In the genomic region with DNA sequence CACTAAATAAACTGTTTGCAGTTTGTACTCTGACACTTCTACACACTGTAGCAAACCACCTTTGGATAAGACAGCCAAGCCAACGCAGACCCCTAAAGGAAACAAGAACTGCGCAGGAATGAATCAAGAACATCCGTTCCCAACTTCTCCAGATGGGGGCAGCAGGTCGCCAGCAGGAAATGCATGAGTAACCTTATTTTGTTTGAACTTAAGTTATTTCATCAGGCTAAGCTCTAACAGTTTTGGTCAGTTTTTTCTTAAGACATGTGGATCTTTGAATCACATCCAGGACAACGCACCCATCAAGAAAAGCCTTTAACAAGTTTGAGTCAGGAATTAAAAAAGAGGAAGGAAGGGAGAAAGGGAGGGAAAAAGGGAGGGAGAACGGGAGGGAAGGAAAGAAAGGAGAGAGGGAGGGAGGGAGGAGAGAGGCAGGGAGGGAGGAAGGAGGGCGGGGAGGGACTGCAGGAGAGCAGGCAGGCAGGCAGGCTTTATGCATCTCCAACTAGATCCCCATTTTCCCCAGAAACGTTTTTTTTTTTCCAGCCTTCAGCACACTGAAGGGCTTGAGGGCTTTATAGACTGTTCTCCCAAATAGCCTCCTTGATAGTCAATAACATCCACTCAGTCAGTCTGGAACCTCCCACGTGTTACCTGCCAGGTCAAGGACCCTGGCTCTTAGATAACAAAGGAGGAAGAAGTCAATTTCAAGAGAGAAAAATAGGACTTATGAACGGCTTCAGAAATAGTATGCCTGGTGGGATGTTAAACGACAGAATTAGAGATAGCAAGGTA, we compare ENCODE assay signal across 8 cellular contexts.
DNase-seq lines count a peak whose midpoint lies in the region; ATAC-seq and TF ChIP-seq lines count a peak whose summit lies in the region.

No MANE protein-coding gene starts in this region.

- H3K27ac Mint-ChIP-seq in nephron, result peak overlapping the region; percentile 73 to 92 (median 90)

- no peaks in the 10 kb centered on the region for H3K27me3 Mint-ChIP-seq in nephron (ENCODE audit: low read depth)

- no peaks in the 10 kb centered on the region for H3K9me3 Mint-ChIP-seq in nephron

- no peak for ATAC-seq in HG02610 (IDR thresholded peaks at IDR 0.05; ENCODE audit: unreplicated experiment)

- H3K4me1 Mint-ChIP-seq in nephron, result peaks cover 13% of the 10 kb centered on the region

- DNase-seq in D341Med (ENCODE audit: low spot score) (peak; percentile 65), KBM-7 (peak; percentile 84), RKO (ENCODE audit: low spot score) (peak; percentile 94), fibroblast of peridontal ligament (ENCODE audit: extremely low read depth) (peak; percentile 93)
- DNase-seq in activated T-helper 1 cell treated with anti-CD3 and anti-CD28 coated beads, Interleukin-2, amount 50 U/mL, for 16 hours (ENCODE audit: low read depth in 1 of 2, low spot score in 1 of 2), result peak; percentile 23 to 26
- DNase-seq in stimulated activated naive CD4-positive, alpha-beta T cell treated with Interleukin-2 at 50 U/mL for 16 hours (lab: John Stamatoyannopoulos, UW), result peak; percentile 54

- peak overlapping the region; percentile 77 to 83 (median 80) for H3K4me3 Mint-ChIP-seq in nephron

- TF ChIP-seq CTCF in nephron (IDR thresholded peaks at IDR 0.05; ENCODE audit: unreplicated experiment in 3 of 3), result peak; percentile 54 to 64 (median 61)

- in situ Hi-C loops in KBM-7 (cut with MboI; ENCODE audit: low pct_unique_long_range_greater_than_20kb, low sequenced_read_pairs), result loop anchor here (25.0 kb wide), 1 partner anchor 328 kb away; no protein-coding TSS in a partner anchor

- H3K36me3 Mint-ChIP-seq in nephron (ENCODE audit: low read depth), result no peaks in the 10 kb centered on the region

Comparison
In these comparisons a context has a peak if more than half of its experiments do, and no peak if none do; other contexts are left out.
1. DNase-seq: peak in every context shown above with its lines; median percentile 94 in RKO; 93 in fibroblast of peridontal ligament; 84 in KBM-7; 65 in D341Med; 54 in stimulated activated naive CD4-positive, alpha-beta T cell treated with Interleukin-2 at 50 U/mL for 16 hours; 24 in activated T-helper 1 cell treated with anti-CD3 and anti-CD28 coated beads, Interleukin-2, amount 50 U/mL, for 16 hours.